ENCODE assay signal across 9 cellular contexts in genomic region chr7:44258865-44259546, GRCh38. TPM values are rescaled to one million over a fixed set of nuclear protein-coding genes. Genes with fewer than 3 reads are reported as not detected.
DNase-seq lines count a peak whose midpoint lies in the region; ATAC-seq and TF ChIP-seq lines count a peak whose summit lies in the region.
"Had no signal": no experiment of that assay in that cellular context is flagged by ENCODE, and none has a peak within 500 bp of the region (broad histone marks: within the 10 kb centered on the region; RNA-seq: fewer than 3 reads in every experiment).

No MANE protein-coding gene starts in this region.

- no peak overlapping the region for H3K4me3 ChIP-seq in CD4-positive, CD25-positive, alpha-beta regulatory T cell (ENCODE audit: low read depth, low read length)
- H3K4me3 ChIP-seq in esophagus (ENCODE audit: low read depth in 1 of 2, low read length in 2 of 2) (no peak overlapping the region), osteoblast (ENCODE audit: insufficient read depth, low read length) (no peak overlapping the region)

- ATAC-seq in CD4-positive, CD25-positive, alpha-beta regulatory T cell (ENCODE audit: low read depth in 2 of 2): no peak
- no peak for ATAC-seq in activated CD8-positive, alpha-beta T cell treated with anti-CD3 and anti-CD28 coated beads for 36 hours
- ATAC-seq in omental fat pad (ENCODE audit: low FRiP score) (no peak), GM19467 (IDR thresholded peaks at IDR 0.05; ENCODE audit: unreplicated experiment) (no peak)

- POLR2A ChIA-PET in activated CD8-positive, alpha-beta T cell treated with anti-CD3 and anti-CD28 coated beads for 36 hours (lab: Charles Lee): interaction anchor here (0.6 to 1.5 kb wide), 5 partner anchors 12 to 232 kb away, joined by 3 to 4 read pairs (median 3); partner anchors contain the start of gene NUDCD3

- no peaks in the 10 kb centered on the region for H3K79me2 ChIP-seq in osteoblast (ENCODE audit: insufficient read depth, low read length)

- H3K4me1 Mint-ChIP-seq in CD4-positive, CD25-positive, alpha-beta regulatory T cell: peaks cover 7 to 28% (median 12%) of the 10 kb centered on the region in 4 donors
- peaks cover 56% of the 10 kb centered on the region for H3K4me1 Mint-ChIP-seq in activated CD8-positive, alpha-beta T cell treated with anti-CD3 and anti-CD28 coated beads for 36 hours (ENCODE audit: low read depth)

- peak overlapping the region in 1 of 4 donors; percentile 42 for H3K4me3 Mint-ChIP-seq in CD4-positive, CD25-positive, alpha-beta regulatory T cell
- H3K4me3 Mint-ChIP-seq in activated CD8-positive, alpha-beta T cell treated with anti-CD3 and anti-CD28 coated beads for 36 hours: no peak overlapping the region

- 60 to 80% methylated on average over 14 of the region's 14 CpGs for WGBS in esophagus, 2 donors

- no peaks in the 10 kb centered on the region for H3K27me3 ChIP-seq in CD4-positive, CD25-positive, alpha-beta regulatory T cell (ENCODE audit: control insufficient read depth, insufficient read depth, low read length)
- H3K27me3 ChIP-seq in esophagus (ENCODE audit: control insufficient read depth in 1 of 2, insufficient read depth in 2 of 2, low read length in 2 of 2) (no peaks in the 10 kb centered on the region), osteoblast (ENCODE audit: insufficient read depth, low read length) (peaks cover 5% of the 10 kb centered on the region)

- H3K27ac Mint-ChIP-seq in CD4-positive, CD25-positive, alpha-beta regulatory T cell: peak overlapping the region in 2 of 3 donors; percentile 85 to 86
- peak overlapping the region; percentile 85 for H3K27ac Mint-ChIP-seq in activated CD8-positive, alpha-beta T cell treated with anti-CD3 and anti-CD28 coated beads for 36 hours

- DNase-seq in CD4-positive, CD25-positive, alpha-beta regulatory T cell: no peak
- DNase-seq in activated CD8-positive, alpha-beta T cell treated with anti-CD3 and anti-CD28 coated beads for 36 hours: no peak
- DNase-seq in osteoblast (ENCODE audit: insufficient read length, low spot score, missing footprints) (no peak), GM10266 (ENCODE audit: extremely low spot score) (no peak), omental fat pad (ENCODE audit: low spot score) (no peak), T-helper 9 cell (no peak)
- DNase-seq: Caco-2 had no signal

- no peak for TF ChIP-seq CTCF in activated CD8-positive, alpha-beta T cell treated with anti-CD3 and anti-CD28 coated beads for 36 hours (IDR thresholded peaks at IDR 0.05)
- no peak for TF ChIP-seq CTCF in osteoblast (IDR thresholded peaks at IDR 0.05; ENCODE audit: extremely low read depth, low read depth, low read length)
- TF ChIP-seq CTCF in GM10266 (IDR thresholded peaks at IDR 0.05; ENCODE audit: control insufficient read depth, insufficient read depth, low read depth, missing control alignments): no peak
- no peak for TF ChIP-seq CTCF in omental fat pad (IDR thresholded peaks at IDR 0.05)

- no peaks in the 10 kb centered on the region for H4K20me1 ChIP-seq in osteoblast (ENCODE audit: insufficient read depth, low read length)

- H3K9me3 ChIP-seq in CD4-positive, CD25-positive, alpha-beta regulatory T cell (ENCODE audit: control insufficient read depth in 2 of 2, low read length in 2 of 2): no peaks in the 10 kb centered on the region
- H3K9me3 ChIP-seq in esophagus (ENCODE audit: control insufficient read depth in 2 of 2, insufficient read depth in 1 of 2, low read depth in 1 of 2, low read length in 1 of 2) (no peaks in the 10 kb centered on the region), osteoblast (ENCODE audit: low read depth, low read length) (no peaks in the 10 kb centered on the region)
- H3K9me3 ChIP-seq: Caco-2 had no signal

- no peaks in the 10 kb centered on the region for H3K36me3 Mint-ChIP-seq in CD4-positive, CD25-positive, alpha-beta regulatory T cell
- H3K36me3 Mint-ChIP-seq in activated CD8-positive, alpha-beta T cell treated with anti-CD3 and anti-CD28 coated beads for 36 hours (ENCODE audit: low read depth): no peaks in the 10 kb centered on the region

- peaks cover 18% of the 10 kb centered on the region for H3K4me1 ChIP-seq in CD4-positive, CD25-positive, alpha-beta regulatory T cell (ENCODE audit: control insufficient read depth, insufficient read depth, low read length, poor library complexity, severe bottlenecking)
- peaks cover 2 to 43% of the 10 kb centered on the region in 2 donors for H3K4me1 ChIP-seq in esophagus (ENCODE audit: control insufficient read depth in 2 of 2, insufficient read depth in 2 of 2, low read length in 1 of 2)
- H3K4me1 ChIP-seq in osteoblast (ENCODE audit: insufficient read depth, low read length): peaks cover 28% of the 10 kb centered on the region

- CTCF ChIA-PET in activated CD8-positive, alpha-beta T cell treated with anti-CD3 and anti-CD28 coated beads for 36 hours (lab: Charles Lee): interaction anchor here (1.1 to 2.6 kb wide), 5 partner anchors 16 to 306 kb away, joined by 3 to 15 read pairs (median 3); no protein-coding TSS in a partner anchor

- H3K4me2 ChIP-seq in osteoblast (ENCODE audit: insufficient read depth, low read length): peak overlapping the region; percentile 13

- no peaks in the 10 kb centered on the region for H3K36me3 ChIP-seq in CD4-positive, CD25-positive, alpha-beta regulatory T cell (ENCODE audit: control insufficient read depth, insufficient read depth, low read length)
- no peaks in the 10 kb centered on the region for H3K36me3 ChIP-seq in esophagus (ENCODE audit: control insufficient read depth in 2 of 2, insufficient read depth in 2 of 2, low read length in 1 of 2)
- H3K36me3 ChIP-seq in osteoblast (ENCODE audit: insufficient read depth, low read length): no peaks in the 10 kb centered on the region

- no peaks in the 10 kb centered on the region for H3K27me3 Mint-ChIP-seq in CD4-positive, CD25-positive, alpha-beta regulatory T cell
- no peaks in the 10 kb centered on the region for H3K27me3 Mint-ChIP-seq in activated CD8-positive, alpha-beta T cell treated with anti-CD3 and anti-CD28 coated beads for 36 hours

- intact Hi-C loops in activated CD8-positive, alpha-beta T cell treated with anti-CD3 and anti-CD28 coated beads for 36 hours (cut with micrococcal nuclease): no loop called here

- peaks cover 0 to 2% (median 0%) of the 10 kb centered on the region in 7 donors for H3K9me3 Mint-ChIP-seq in CD4-positive, CD25-positive, alpha-beta regulatory T cell
- peaks cover 4% of the 10 kb centered on the region for H3K9me3 Mint-ChIP-seq in activated CD8-positive, alpha-beta T cell treated with anti-CD3 and anti-CD28 coated beads for 36 hours

- H2AFZ ChIP-seq in osteoblast (ENCODE audit: low read length): peak overlapping the region; percentile 5

- H3K27ac ChIP-seq in CD4-positive, CD25-positive, alpha-beta regulatory T cell (ENCODE audit: insufficient read depth, low read length, poor library complexity, severe bottlenecking): peak overlapping the region; percentile 74
- H3K27ac ChIP-seq in esophagus (ENCODE audit: low read depth in 2 of 2, low read length in 1 of 2) (peak overlapping the region; percentile 15 to 30), osteoblast (ENCODE audit: low read depth, low read length) (peak overlapping the region; percentile 69)

RNA-seq across cellular contexts. Expression of gene YKT6, which starts 58.2 kb away (rescaled TPM):
- total RNA-seq in CD4-positive, CD25-positive, alpha-beta regulatory T cell: 79.2 TPM
- 10 to 100 TPM; 24.7 to 44.0 (median 37.7) TPM for polyA plus RNA-seq in CD4-positive, CD25-positive, alpha-beta regulatory T cell
- 10 to 100 TPM; 49.3 to 50.9 TPM for total RNA-seq in activated CD8-positive, alpha-beta T cell treated with anti-CD3 and anti-CD28 coated beads for 36 hours
- 10 to 100 TPM; 32.7 to 52.6 TPM for polyA plus RNA-seq in esophagus
- total RNA-seq in osteoblast (90.1 and 95.2 TPM in 2 replicates), omental fat pad (10 to 100 TPM; 48.3 to 75.8 (median 54.4) TPM)

Comparison
In these comparisons a context has a peak if more than half of its experiments do, and no peak if none do; other contexts are left out.
1. H3K27ac ChIP-seq: peak in every context shown above with its lines; median percentile 74 in CD4-positive, CD25-positive, alpha-beta regulatory T cell; 69 in osteoblast; 22 in esophagus.